In genomic region chr5:103035701-103036100, GRCh38 we compare ENCODE assay signal across 27 cellular contexts.
"Had no signal": no experiment of that assay in that cellular context is flagged by ENCODE, and none has a peak within 500 bp of the region (broad histone marks: within the 10 kb centered on the region; RNA-seq: fewer than 3 reads in every experiment).

No MANE protein-coding gene starts in this region.

- H3K4me3 ChIP-seq: K562, SJCRH30 had no signal

- H3K9me3 ChIP-seq: SJCRH30, SK-N-SH had no signal

- H3K27me3 ChIP-seq: SJCRH30 had no signal

- H3K27ac ChIP-seq: SJCRH30, WERI-Rb-1 had no signal

- H3K4me1 Mint-ChIP-seq: brain had no signal

- H3K27me3 Mint-ChIP-seq: brain had no signal

- H3K27ac Mint-ChIP-seq: activated CD8-positive, alpha-beta memory T cell treated with anti-CD3 and anti-CD28 coated beads, Interleukin-2, amount 10 ng/mL, durations not matched to agents 7 days and 5 days; activated CD8-positive, alpha-beta T cell treated with anti-CD3 and anti-CD28 coated beads for 36 hours; activated naive CD8-positive, alpha-beta T cell; activated T-cell treated with anti-CD3 and anti-CD28 coated beads, Interleukin-2, amount 50 U/mL, for 24 hours; activated T-helper 1 cell treated with anti-CD3 and anti-CD28 coated beads, Interleukin-12 subunit alpha, Interleukin-12 subunit beta, Interleukin-2, Interleukin-4 antibody, amounts not matched to agents 30 ng/mL and 10 ng/mL and 1 ng/mL, durations not matched to agents 14 hours and 24 hours and 36 hours; brain had no signal

- H3K4me2 ChIP-seq: SK-N-SH had no signal

- H3K4me3 Mint-ChIP-seq: activated CD8-positive, alpha-beta memory T cell treated with anti-CD3 and anti-CD28 coated beads, Interleukin-2, amount 10 ng/mL, durations not matched to agents 7 days and 5 days; activated CD8-positive, alpha-beta T cell treated with anti-CD3 and anti-CD28 coated beads for 36 hours; activated naive CD8-positive, alpha-beta T cell; activated T-cell treated with anti-CD3 and anti-CD28 coated beads, Interleukin-2, amount 50 U/mL, for 24 hours; activated T-helper 1 cell treated with anti-CD3 and anti-CD28 coated beads, Interleukin-12 subunit alpha, Interleukin-12 subunit beta, Interleukin-2, Interleukin-4 antibody, amounts not matched to agents 30 ng/mL and 10 ng/mL and 1 ng/mL, durations not matched to agents 14 hours and 24 hours and 36 hours; brain had no signal

- DNase-seq: activated CD4-positive, alpha-beta T cell treated with anti-CD3 and anti-CD28 coated beads for 4 hours; activated CD8-positive, alpha-beta memory T cell treated with anti-CD3 and anti-CD28 coated beads, Interleukin-2, amount 10 ng/mL, durations not matched to agents 7 days and 5 days; activated CD8-positive, alpha-beta T cell treated with anti-CD3 and anti-CD28 coated beads for 36 hours; activated effector memory CD4-positive, alpha-beta T cell treated with Interleukin-2 at 50 U/mL for 16 hours; activated naive CD4-positive, alpha-beta T cell treated with Interleukin-2 at 50 U/mL for 16 hours; activated T-cell treated with anti-CD3 and anti-CD28 coated beads, Interleukin-2, amount 50 U/mL, for 24 hours; amygdala; Karpas-422; NCI-H1105; NCI-H1436; NCI-H187; NCI-H2081; NCI-H510A treated with DMSO at 0.1 percent for 48 hours; NCI-H69; NK-92 treated with Interleukin-12 subunit alpha and Interleukin-12 subunit beta, amount 100 ng/mL, for 24 hours; OCI-M1; Right ventricle myocardium superior; SJCRH30; SK-N-SH; T-helper 1 cell; WERI-Rb-1 had no signal

- H3K9me3 Mint-ChIP-seq: activated CD8-positive, alpha-beta T cell treated with anti-CD3 and anti-CD28 coated beads for 36 hours; activated T-cell treated with anti-CD3 and anti-CD28 coated beads, Interleukin-2, amount 50 U/mL, for 24 hours; activated T-helper 1 cell treated with anti-CD3 and anti-CD28 coated beads, Interleukin-12 subunit alpha, Interleukin-12 subunit beta, Interleukin-2, Interleukin-4 antibody, amounts not matched to agents 30 ng/mL and 10 ng/mL and 1 ng/mL, durations not matched to agents 14 hours and 24 hours and 36 hours had no signal

- H3K9ac ChIP-seq: SK-N-SH had no signal

- H3K4me1 ChIP-seq: SJCRH30 had no signal

- H3K36me3 ChIP-seq: WERI-Rb-1 had no signal

- ATAC-seq: activated CD4-positive, CD25-positive, alpha-beta regulatory T cell treated with anti-CD3 and anti-CD28 coated beads, Interleukin-2, amount 50 U/mL, for 24 hours; activated CD8-positive, alpha-beta memory T cell treated with anti-CD3 and anti-CD28 coated beads, Interleukin-2, amount 10 ng/mL, durations not matched to agents 7 days and 5 days; activated CD8-positive, alpha-beta T cell treated with anti-CD3 and anti-CD28 coated beads for 36 hours; Panc1 had no signal
